17 cellular contexts compared by ENCODE assay signal in the genomic region with DNA sequence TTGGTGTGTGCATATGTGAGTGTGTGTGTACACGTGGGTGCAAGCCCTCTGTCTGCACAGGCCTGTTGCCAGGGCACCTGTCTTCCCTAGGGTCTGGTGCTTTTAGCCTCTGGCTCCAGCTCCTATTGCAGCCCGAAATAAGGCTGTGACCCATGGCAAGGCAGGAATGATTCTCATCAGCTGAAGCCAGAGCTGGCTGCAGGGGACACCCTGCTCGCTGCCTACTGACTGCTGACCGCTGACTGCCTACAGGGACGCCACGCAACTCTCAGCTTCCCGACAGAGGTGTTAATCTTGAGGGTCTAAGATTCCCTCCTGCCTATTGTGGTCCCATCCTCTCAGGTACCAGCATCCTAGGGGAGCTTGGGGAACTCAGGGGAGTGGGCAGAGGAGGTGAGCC. TPM values are rescaled to one million over a fixed set of nuclear protein-coding genes. Genes with fewer than 3 reads are reported as not detected.
DNase-seq lines count a peak whose midpoint lies in the region; ATAC-seq and TF ChIP-seq lines count a peak whose summit lies in the region.
"Had no signal": no experiment of that assay in that cellular context is flagged by ENCODE, and none has a peak within 500 bp of the region (broad histone marks: within the 10 kb centered on the region; RNA-seq: fewer than 3 reads in every experiment).

A gene with protein sequence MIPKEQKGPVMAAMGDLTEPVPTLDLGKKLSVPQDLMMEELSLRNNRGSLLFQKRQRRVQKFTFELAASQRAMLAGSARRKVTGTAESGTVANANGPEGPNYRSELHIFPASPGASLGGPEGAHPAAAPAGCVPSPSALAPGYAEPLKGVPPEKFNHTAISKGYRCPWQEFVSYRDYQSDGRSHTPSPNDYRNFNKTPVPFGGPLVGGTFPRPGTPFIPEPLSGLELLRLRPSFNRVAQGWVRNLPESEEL (plus strand): TSS at position 166 of the 400 bp plus-strand sequence. CDS start 1,691 bp downstream, outside the sequence.

- H3K4me3 ChIP-seq in right atrium auricular region: no peak within 1 kb of the TSS
- H3K4me3 ChIP-seq in uterus: no peak within 1 kb of the TSS

- H3K4me1 ChIP-seq in right atrium auricular region (peaks cover 0 to 44% of the 10 kb centered on the region in 2 donors), uterus (peaks cover 0 to 7% of the 10 kb centered on the region in 2 donors)

- no peak within 1 kb of the TSS for H3K4me3 Mint-ChIP-seq in osteocyte (ENCODE audit: unreplicated experiment)
- H3K4me3 Mint-ChIP-seq: stimulated activated naive CD8-positive, alpha-beta T cell treated with anti-CD3 and anti-CD28 coated beads, Interleukin-15, amount 100 ng/mL, for 72 hours had no signal

- H3K27me3 Mint-ChIP-seq in osteocyte (ENCODE audit: unreplicated experiment): peaks cover 14% of the 10 kb centered on the region

- intact Hi-C loops in cardiac septum (cut with DNase I) (loop anchor here (5.0 kb wide), 1 partner anchor 36 kb away; no protein-coding TSS in a partner anchor), left ventricle myocardium superior (cut with micrococcal nuclease) (no loop called here), uterus (cut with DNase I; ENCODE audit: low total_unique reads) (loop anchor here (5.0 kb wide), 1 partner anchor 84 kb away; no protein-coding TSS in a partner anchor)

- ATAC-seq in left ventricle myocardium superior (no peak), GM19467 (IDR thresholded peaks at IDR 0.05; ENCODE audit: unreplicated experiment) (no peak), GM18909 (IDR thresholded peaks at IDR 0.05; ENCODE audit: poor library complexity, unreplicated experiment) (no peak)
- ATAC-seq: stimulated activated naive CD8-positive, alpha-beta T cell treated with anti-CD3 and anti-CD28 coated beads, Interleukin-15, amount 100 ng/mL, for 72 hours had no signal

- no peaks in the 10 kb centered on the region for H3K36me3 Mint-ChIP-seq in osteocyte (ENCODE audit: unreplicated experiment)

- H3K27ac Mint-ChIP-seq in osteocyte (ENCODE audit: unreplicated experiment): peak within 1 kb of the TSS; percentile 33
- H3K27ac Mint-ChIP-seq: activated T-helper 2 cell treated with anti-CD3 and anti-CD28 coated beads, Interferon-gamma antibody, Interleukin-2, Interleukin-4, amounts not matched to agents 10 μg/mL and 5 μg/mL and 100 μg/mL, durations not matched to agents 14 hours and 24 hours and 36 hours had no signal

- H3K36me3 ChIP-seq in right atrium auricular region (no peaks in the 10 kb centered on the region), uterus (no peaks in the 10 kb centered on the region)

- TF ChIP-seq CTCF in right atrium auricular region (IDR thresholded peaks at IDR 0.05): no peak
- no peak for TF ChIP-seq CTCF in osteocyte (IDR thresholded peaks at IDR 0.05)
- no peak for TF ChIP-seq CTCF in uterus (IDR thresholded peaks at IDR 0.05)

- H3K9me3 Mint-ChIP-seq in osteocyte (ENCODE audit: unreplicated experiment): no peaks in the 10 kb centered on the region
- H3K9me3 Mint-ChIP-seq: activated T-helper 2 cell treated with anti-CD3 and anti-CD28 coated beads, Interferon-gamma antibody, Interleukin-2, Interleukin-4, amounts not matched to agents 10 μg/mL and 5 μg/mL and 100 μg/mL, durations not matched to agents 14 hours and 24 hours and 36 hours; stimulated activated naive CD8-positive, alpha-beta T cell treated with anti-CD3 and anti-CD28 coated beads, Interleukin-15, amount 100 ng/mL, for 72 hours had no signal

- TF ChIP-seq POLR2A in uterus (IDR thresholded peaks at IDR 0.05): no peak

- DNase-seq in cardiac septum (ENCODE audit: low spot score): peak; percentile 68
- DNase-seq in left ventricle myocardium superior: no peak
- peak; percentile 57 for DNase-seq in right atrium auricular region (ENCODE audit: low spot score)
- no peak for DNase-seq in osteocyte (ENCODE audit: extremely low spot score, unreplicated experiment)
- peak in 1 of 2 donors; percentile 14 for DNase-seq in uterus
- DNase-seq in SW480 (ENCODE audit: low spot score): no peak
- DNase-seq: dermis blood vessel endothelial cell; NCI-H1092; NCI-H774; stimulated activated CD4-positive, alpha-beta T cell treated with anti-CD3 and anti-CD28 coated beads, Interleukin-15, amount 100 ng/mL, for 24 hours; stimulated activated naive CD8-positive, alpha-beta T cell treated with anti-CD3 and anti-CD28 coated beads, Interleukin-15, amount 100 ng/mL, for 72 hours had no signal

- H3K9me3 ChIP-seq in right atrium auricular region (no peaks in the 10 kb centered on the region), uterus (no peaks in the 10 kb centered on the region)

- H3K4me1 Mint-ChIP-seq in osteocyte (ENCODE audit: unreplicated experiment): peaks cover 23% of the 10 kb centered on the region

- H3K27ac ChIP-seq in right atrium auricular region (peak within 1 kb of the TSS; percentile 18 to 31), uterus (peak within 1 kb of the TSS; percentile 38 to 45)
- H3K27ac ChIP-seq: KMS-11, RWPE1 had no signal

- H3K27me3 ChIP-seq in right atrium auricular region: no peaks in the 10 kb centered on the region
- no peaks in the 10 kb centered on the region for H3K27me3 ChIP-seq in uterus

RNA-seq across cellular contexts. Expression of the gene that starts here (rescaled TPM):
- total RNA-seq in cardiac septum (10.0 TPM), left ventricle myocardium superior (3.2 TPM), right atrium auricular region (1 to 10 TPM; 2.0 to 3.5 TPM), osteocyte (0.27 and 1.5 TPM in 2 replicates), uterus (10 to 100 TPM in 1 of 4 donors, 1 to 10 TPM in 2, not detected in 1; 3.2 to 69.1 (median 3.4) TPM)
- total RNA-seq: Daoy had no signal

Comparison
In these comparisons a context has a peak if more than half of its experiments do, and no peak if none do; other contexts are left out.
1. DNase-seq: peak in cardiac septum (single experiment) and right atrium auricular region (single experiment); none in left ventricle myocardium superior (single experiment), osteocyte (single experiment) and SW480 (single experiment).